1 cellular context compared by ENCODE assay signal in genomic region chr19:2012941-2013682, GRCh38.
TF ChIP-seq lines count a peak whose summit lies in the region.

No MANE protein-coding gene starts in this region.

TF ChIP-seq in GM23338, 12 proteins besides CTCF, POLR2A, EP300 and RAD21:
- no peak for TF ChIP-seq REST (IDR thresholded peaks at IDR 0.05; ENCODE audit: unreplicated experiment)
- no peak for TF ChIP-seq POLR2AphosphoS5 (IDR thresholded peaks at IDR 0.05; ENCODE audit: low read depth)
- no peak for TF ChIP-seq JUNB (IDR thresholded peaks at IDR 0.05; ENCODE audit: unreplicated experiment)
TF ChIP-seq in GM23338: peak in this region for 0.
